10 cellular contexts compared by ENCODE assay signal in the genomic region with DNA sequence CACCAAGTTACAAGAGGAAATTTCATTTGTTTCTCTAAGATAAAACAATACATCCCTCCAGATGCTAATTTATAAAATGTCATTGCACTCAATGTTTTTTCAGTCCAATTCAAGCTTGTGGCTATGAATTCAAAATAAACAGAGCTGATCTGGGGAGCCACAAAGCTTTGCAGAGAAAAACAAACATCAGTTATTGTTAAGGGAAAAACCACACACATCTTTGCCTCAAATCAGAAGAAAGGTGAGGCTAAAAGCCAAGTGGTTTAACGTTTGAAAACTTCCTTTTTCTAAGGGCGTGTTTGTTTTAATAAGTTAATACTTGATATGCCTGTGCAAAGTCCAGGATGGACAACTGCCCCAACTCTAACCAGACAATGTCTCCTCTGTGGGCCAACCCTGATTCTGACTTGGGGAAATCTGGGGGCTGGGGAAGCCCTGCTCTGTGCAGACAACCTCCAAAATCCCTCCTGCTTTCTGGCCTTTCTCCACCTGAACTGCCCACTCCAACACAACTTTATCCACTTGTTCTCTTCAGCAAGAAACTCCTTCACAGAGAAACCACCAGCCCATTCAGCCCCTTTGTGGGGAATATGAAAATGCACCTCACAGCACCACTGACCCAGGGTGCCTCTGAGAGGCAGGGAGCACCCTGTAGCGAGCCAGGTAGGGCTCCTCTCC. TPM values are rescaled to one million over a fixed set of nuclear protein-coding genes. Genes with fewer than 3 reads are reported as not detected.
DNase-seq lines count a peak whose midpoint lies in the region; ATAC-seq, FAIRE-seq and TF ChIP-seq lines count a peak whose summit lies in the region.
"Had no signal": no experiment of that assay in that cellular context is flagged by ENCODE, and none has a peak within 500 bp of the region (broad histone marks: within the 10 kb centered on the region; RNA-seq: fewer than 3 reads in every experiment).

No MANE protein-coding gene starts in this region.

- no peaks in the 10 kb centered on the region for H3K9me1 ChIP-seq in endothelial cell of umbilical vein (replicated peaks; ENCODE audit: control insufficient read depth, extremely low read depth, insufficient read depth, low read length)

- no peaks in the 10 kb centered on the region for H4K20me1 ChIP-seq in endothelial cell of umbilical vein (replicated peaks; ENCODE audit: control insufficient read depth, extremely low read depth, insufficient read depth, low read length)

- H3K9me3 Mint-ChIP-seq in activated CD4-positive, alpha-beta T cell treated with anti-CD3 and anti-CD28 coated beads, Interleukin-2, amount 10 ng/mL, durations not matched to agents 7 days and 5 days: no peaks in the 10 kb centered on the region

- no peaks in the 10 kb centered on the region for H3K36me3 ChIP-seq in endothelial cell of umbilical vein (ENCODE audit: control insufficient read depth in 2 of 2, extremely low read depth in 1 of 2, insufficient read depth in 2 of 2, low read length in 2 of 2)
- no peaks in the 10 kb centered on the region for H3K36me3 ChIP-seq in thyroid gland
- H3K36me3 ChIP-seq in ovary: no peaks in the 10 kb centered on the region
- H3K36me3 ChIP-seq: neutrophil had no signal

- H3K27ac ChIP-seq in endothelial cell of umbilical vein (ENCODE audit: insufficient read depth, low read depth, low read length) (peak overlapping the region; percentile 94), thyroid gland (peak overlapping the region; percentile 24 to 64 (median 58)), ovary (no peak overlapping the region)
- H3K27ac ChIP-seq: neutrophil had no signal

- peak; percentile 78 for FAIRE-seq in endothelial cell of umbilical vein (lab: Jason Lieb, UNC)
- FAIRE-seq: K562 had no signal

- no peaks in the 10 kb centered on the region for H3K79me2 ChIP-seq in endothelial cell of umbilical vein (ENCODE audit: control insufficient read depth, insufficient read depth, low read length)

- WGBS in thyroid gland, 2 donors: 35 to 36% methylated on average over 3 of the region's 3 CpGs
- 46 to 58% (median 53%) methylated on average over 3 of the region's 3 CpGs for WGBS in ovary, 3 donors

- TF ChIP-seq CTCF in endothelial cell of umbilical vein (IDR thresholded peaks at IDR 0.05; ENCODE audit: extremely low read depth in 1 of 2, insufficient read depth in 1 of 2, low read depth in 1 of 2, low read length in 2 of 2) (no peak), thyroid gland (IDR thresholded peaks at IDR 0.05) (no peak), ovary (IDR thresholded peaks at IDR 0.05) (no peak)

- peaks cover 52% of the 10 kb centered on the region for H3K4me1 Mint-ChIP-seq in activated CD4-positive, alpha-beta T cell treated with anti-CD3 and anti-CD28 coated beads, Interleukin-2, amount 10 ng/mL, durations not matched to agents 7 days and 5 days

- no peak overlapping the region for H3K4me3 Mint-ChIP-seq in activated CD4-positive, alpha-beta T cell treated with anti-CD3 and anti-CD28 coated beads, Interleukin-2, amount 10 ng/mL, durations not matched to agents 7 days and 5 days

- ATAC-seq in HG03460 (IDR thresholded peaks at IDR 0.05; ENCODE audit: unreplicated experiment): peak; percentile 68
- ATAC-seq: K562 had no signal

- POLR2A ChIA-PET in activated CD4-positive, alpha-beta T cell treated with anti-CD3 and anti-CD28 coated beads, Interleukin-2, amount 10 ng/mL, durations not matched to agents 7 days and 5 days (lab: Charles Lee): no interaction called here
- POLR2A ChIA-PET in endothelial cell of umbilical vein (lab: Charles Lee): interaction anchor here (0.5 to 3.0 kb wide), 5 partner anchors 44 to 273 kb away, joined by 3 to 45 read pairs (median 9); a partner anchor contains a TSS

- H3K9me3 ChIP-seq in endothelial cell of umbilical vein (replicated peaks; ENCODE audit: control insufficient read depth, insufficient read depth, low read length): no peaks in the 10 kb centered on the region
- no peaks in the 10 kb centered on the region for H3K9me3 ChIP-seq in thyroid gland
- no peaks in the 10 kb centered on the region for H3K9me3 ChIP-seq in ovary
- H3K9me3 ChIP-seq: neutrophil had no signal

- no peak overlapping the region for H3K4me3 ChIP-seq in endothelial cell of umbilical vein (replicated peaks in 1 of 3; ENCODE audit: insufficient read depth in 1 of 3, low read depth in 1 of 3, low read length in 3 of 3)
- H3K4me3 ChIP-seq in thyroid gland (replicated peaks in 1 of 3): no peak overlapping the region
- H3K4me3 ChIP-seq in ovary: no peak overlapping the region
- H3K4me3 ChIP-seq: K562 had no signal

- H3K9ac ChIP-seq in endothelial cell of umbilical vein (replicated peaks; ENCODE audit: extremely low read depth, insufficient read depth, low read length): peak overlapping the region; percentile 72

- peak overlapping the region; percentile 70 for H3K27ac Mint-ChIP-seq in activated CD4-positive, alpha-beta T cell treated with anti-CD3 and anti-CD28 coated beads, Interleukin-2, amount 10 ng/mL, durations not matched to agents 7 days and 5 days

- no TSS peak for BruUV-seq in endothelial cell of umbilical vein (replicated peaks; lab: Mats Ljungman, UMichigan)

- TF ChIP-seq POLR2A in endothelial cell of umbilical vein (IDR thresholded peaks at IDR 0.05; ENCODE audit: low read depth, low read length) (no peak), thyroid gland (IDR thresholded peaks at IDR 0.05) (no peak), ovary (IDR thresholded peaks at IDR 0.05) (no peak)

- dilution Hi-C loops in endothelial cell of umbilical vein (cut with MboI; ENCODE audit: extremely low pct_ligation_motif_present, low sequenced_read_pairs): no loop called here

- peaks cover 5% of the 10 kb centered on the region for H3K27me3 Mint-ChIP-seq in activated CD4-positive, alpha-beta T cell treated with anti-CD3 and anti-CD28 coated beads, Interleukin-2, amount 10 ng/mL, durations not matched to agents 7 days and 5 days

- H3K36me3 Mint-ChIP-seq in activated CD4-positive, alpha-beta T cell treated with anti-CD3 and anti-CD28 coated beads, Interleukin-2, amount 10 ng/mL, durations not matched to agents 7 days and 5 days (ENCODE audit: low read depth): no peaks in the 10 kb centered on the region

- no peak for TF ChIP-seq EP300 in ovary (IDR thresholded peaks at IDR 0.05)

- peak overlapping the region; percentile 58 for H2AFZ ChIP-seq in endothelial cell of umbilical vein (ENCODE audit: low read depth, low read length)

- peak overlapping the region; percentile 67 for H3K4me2 ChIP-seq in endothelial cell of umbilical vein (ENCODE audit: insufficient read depth, low read length)

- intact Hi-C loops in endothelial cell of umbilical vein (cut with micrococcal nuclease) (loop anchor here (10.0 kb wide), 1 partner anchor 641 kb away; a partner anchor contains a TSS), thyroid gland (cut with DNase I) (no loop called here), ovary (cut with DNase I) (no loop called here)

- no peaks in the 10 kb centered on the region for H3K27me3 ChIP-seq in endothelial cell of umbilical vein (ENCODE audit: control insufficient read depth in 2 of 2, insufficient read depth in 2 of 2, low read length in 2 of 2)
- no peaks in the 10 kb centered on the region for H3K27me3 ChIP-seq in thyroid gland
- no peaks in the 10 kb centered on the region for H3K27me3 ChIP-seq in ovary
- H3K27me3 ChIP-seq: neutrophil had no signal

- H3K4me1 ChIP-seq in endothelial cell of umbilical vein (ENCODE audit: control insufficient read depth, extremely low read depth, insufficient read depth, low read length) (peaks cover 55% of the 10 kb centered on the region), thyroid gland (peaks cover 34 to 48% of the 10 kb centered on the region in 2 donors), ovary (ENCODE audit: insufficient read depth) (no peaks in the 10 kb centered on the region)

- CTCF ChIA-PET in activated CD4-positive, alpha-beta T cell treated with anti-CD3 and anti-CD28 coated beads, Interleukin-2, amount 10 ng/mL, durations not matched to agents 7 days and 5 days (lab: Charles Lee): interaction anchor here (1.5 to 1.8 kb wide), 2 partner anchors 12 to 77 kb away, joined by 3 to 4 read pairs; no protein-coding TSS in a partner anchor
- CTCF ChIA-PET in endothelial cell of umbilical vein (lab: Charles Lee): interaction anchor here (0.9 to 4.3 kb wide), 14 partner anchors 10 to 132 kb away, joined by 3 to 64 read pairs (median 6); a partner anchor contains a TSS

- no peak for DNase-seq in activated CD4-positive, alpha-beta T cell treated with anti-CD3 and anti-CD28 coated beads, Interleukin-2, amount 10 ng/mL, durations not matched to agents 7 days and 5 days
- DNase-seq in activated CD4-positive, alpha-beta T cell treated with anti-CD3 and anti-CD28 coated beads, Interleukin-2, amount 50 U/mL, for 1 hour: no peak
- no peak for DNase-seq in endothelial cell of umbilical vein (ENCODE audit: low read depth, low spot score)
- DNase-seq in thyroid gland: peak in 1 of 2 donors; percentile 14
- DNase-seq in NCI-H345 (lab: John Stamatoyannopoulos, UW): no peak
- no peak for DNase-seq in NCI-H82 treated with DMSO at 0.1 percent for 48 hours (lab: John Stamatoyannopoulos, UW; ENCODE audit: unreplicated experiment)
- no peak for DNase-seq in ovary

TF ChIP-seq in endothelial cell of umbilical vein, 7 proteins besides CTCF, POLR2A, EP300 and RAD21:
- TF ChIP-seq EZH2 (IDR thresholded peaks at IDR 0.05; ENCODE audit: borderline replicate concordance, low read depth, low read length, severe bottlenecking): no peak
- TF ChIP-seq POLR2AphosphoS5 (IDR thresholded peaks at IDR 0.05; ENCODE audit: insufficient read depth, low read depth, low read length): no peak
- TF ChIP-seq JUN (IDR thresholded peaks at IDR 0.05; ENCODE audit: borderline replicate concordance, insufficient read depth, insufficient read length, low read depth): no peak
- TF ChIP-seq GATA2 (IDR thresholded peaks at IDR 0.05; ENCODE audit: insufficient read depth, insufficient read length, low read depth, low read length): no peak
- no peak for TF ChIP-seq MYC (IDR thresholded peaks at IDR 0.05; ENCODE audit: low read depth, low read length)
- TF ChIP-seq FOS (IDR thresholded peaks at IDR 0.05; ENCODE audit: borderline replicate concordance, insufficient read depth, low read length): no peak

RNA-seq across cellular contexts. Expression of a gene that starts 44.6 kb away (rescaled TPM):
- total RNA-seq in activated CD4-positive, alpha-beta T cell treated with anti-CD3 and anti-CD28 coated beads, Interleukin-2, amount 10 ng/mL, durations not matched to agents 7 days and 5 days: 1 to 10 TPM; 6.1 to 7.2 TPM
- total RNA-seq in endothelial cell of umbilical vein: 48.2 and 115 TPM in 2 replicates
- 59.3 and 110 TPM in 2 replicates for polyA plus RNA-seq in endothelial cell of umbilical vein
- polyA plus RNA-seq in endothelial cell of umbilical vein (2011; cell fraction: cytosol; rRNA removed): 59.9 and 64.0 TPM in 2 replicates
- polyA plus RNA-seq in endothelial cell of umbilical vein (2011; cell fraction: nucleus; rRNA removed): 35.1 and 40.4 TPM in 2 replicates
- 47.0 and 83.3 TPM in 2 replicates for polyA plus RNA-seq in endothelial cell of umbilical vein (2012)
- polyA minus RNA-seq in endothelial cell of umbilical vein: 78.0 and 90.7 TPM in 2 replicates
- 4.2 TPM for polyA minus RNA-seq in endothelial cell of umbilical vein (2011; cell fraction: cytosol; rRNA and poly(A)+ RNA removed)
- polyA minus RNA-seq in endothelial cell of umbilical vein (2011; cell fraction: nucleus; rRNA and poly(A)+ RNA removed): 41.8 and 43.6 TPM in 2 replicates
- 100 to 1,000 TPM in 3 of 4 donors, 10 to 100 TPM in 1; 89.6 to 174 (median 122) TPM for total RNA-seq in thyroid gland
- 10 to 100 TPM; 32.5 to 67.2 (median 47.4) TPM for total RNA-seq in ovary
- polyA plus RNA-seq in ovary: 10 to 100 TPM; 29.3 to 68.7 TPM

Comparison
In these comparisons a context has a peak if more than half of its experiments do, and no peak if none do; other contexts are left out.
1. H3K27ac ChIP-seq: peak in endothelial cell of umbilical vein (single experiment) and thyroid gland (3 of 3); none in ovary (0 of 2).